Comparison of ENCODE assay signal across 20 cellular contexts in genomic region chr1:174723815-174724214, GRCh38.
DNase-seq lines count a peak whose midpoint lies in the region; ATAC-seq, FAIRE-seq and TF ChIP-seq lines count a peak whose summit lies in the region.
"Had no signal": no experiment of that assay in that cellular context is flagged by ENCODE, and none has a peak within 500 bp of the region (broad histone marks: within the 10 kb centered on the region; RNA-seq: fewer than 3 reads in every experiment).

No MANE protein-coding gene starts in this region.

- no peak overlapping the region for H4K91ac ChIP-seq in IMR-90 (ENCODE audit: insufficient read depth, low read depth, low read length)

- in situ Hi-C loops in IMR-90 (cut with MboI; ENCODE audit: low sequenced_read_pairs) = no loop called here

- H3K18ac ChIP-seq in IMR-90 (ENCODE audit: low read depth, low read length) = no peak overlapping the region

- no peak overlapping the region for H3K4ac ChIP-seq in IMR-90 (ENCODE audit: low read depth, low read length)

- no peak overlapping the region for H4K8ac ChIP-seq in IMR-90 (ENCODE audit: low read depth in 2 of 2, low read length in 2 of 2)

- no peak overlapping the region for H2BK15ac ChIP-seq in IMR-90 (ENCODE audit: low read depth, low read length)

- H2AFZ ChIP-seq in IMR-90 (replicated peaks; ENCODE audit: low read length, poor library complexity) (no peak overlapping the region), SU-DHL-6 (ENCODE audit: low read depth, low read length, severe bottlenecking) (no peak overlapping the region)

- H3K27ac ChIP-seq in A549 (no peak overlapping the region), IMR-90 (ENCODE audit: insufficient read depth, low read length) (no peak overlapping the region), SU-DHL-6 (ENCODE audit: low read depth, low read length) (peak overlapping the region; percentile 38; the same call in 1 of the 2 replicates)
- H3K27ac ChIP-seq: BLaER1 treated with 17β-estradiol and CSF1 and Interleukin-3, amounts not matched to agents 10 nM and 100 nM; C4-2B had no signal

- TF ChIP-seq POLR2A in A549 (IDR thresholded peaks at IDR 0.05; ENCODE audit: low read length) (no peak), IMR-90 (IDR thresholded peaks at IDR 0.05; ENCODE audit: low read depth, low read length) (no peak)

- no peaks in the 10 kb centered on the region for H3K4me1 ChIP-seq in A549
- H3K4me1 ChIP-seq in IMR-90 (ENCODE audit: control insufficient read depth, insufficient read depth, low read length) = no peaks in the 10 kb centered on the region
- H3K4me1 ChIP-seq: BLaER1 treated with 17β-estradiol and CSF1 and Interleukin-3, amounts not matched to agents 10 nM and 100 nM; Caco-2 had no signal

- no TSS peak for BruUV-seq in IMR-90 (replicated peaks; lab: Mats Ljungman, UMichigan)

- H3F3A ChIP-seq in SU-DHL-6 (ENCODE audit: insufficient read depth) = peaks cover 16% of the 10 kb centered on the region

- H2BK5ac ChIP-seq in IMR-90 (ENCODE audit: low read depth, low read length, poor library complexity, severe bottlenecking) = no peak overlapping the region

- no peak overlapping the region for H3K56ac ChIP-seq in IMR-90 (ENCODE audit: extremely low read depth, insufficient read depth, low read length)

- dilution Hi-C loops in IMR-90 (cut with HindIII; ENCODE audit: low sequenced_read_pairs, unreplicated experiment) = loop anchor here (25.0 kb wide), 1 partner anchor 462 kb away; no protein-coding TSS in a partner anchor

- no peaks in the 10 kb centered on the region for H3K9me1 ChIP-seq in IMR-90 (ENCODE audit: insufficient read depth, low read length)

- DNase-seq in A549 (ENCODE audit: low read depth in 1 of 2, low spot score in 1 of 2) (no peak), IMR-90 (no peak), cerebellar cortex (ENCODE audit: low spot score) (no peak), hippocampal formation (lab: John Stamatoyannopoulos, UW) (no peak), NCI-H2171 treated with DMSO at 0.1 percent for 48 hours (lab: John Stamatoyannopoulos, UW) (no peak)
- DNase-seq: 8988T; AML-193; Caco-2; Calu3; CD4-positive, alpha-beta T cell; CD8-positive, alpha-beta T cell; DMS79 treated with DMSO at 0.1 percent for 48 hours; GF-D8 had no signal

- H2BK120ac ChIP-seq in IMR-90 (ENCODE audit: low read depth, low read length) = no peak overlapping the region

- H4K5ac ChIP-seq in IMR-90 (ENCODE audit: low read depth, low read length) = no peak overlapping the region

- intact Hi-C loops in IMR-90 (cut with micrococcal nuclease) = no loop called here

- no peak for ATAC-seq in A549
- no peak for ATAC-seq in IMR-90 (ENCODE audit: low read depth)
- ATAC-seq: CD8-positive, alpha-beta T cell had no signal

- no peaks in the 10 kb centered on the region for H3K79me2 ChIP-seq in SU-DHL-6 (ENCODE audit: insufficient read depth, low read length)

- H2AK5ac ChIP-seq in IMR-90 (ENCODE audit: low read depth, low read length) = no peak overlapping the region

- H3K36me3 ChIP-seq in IMR-90 (ENCODE audit: control insufficient read depth, insufficient read depth, low read length) (no peaks in the 10 kb centered on the region), SU-DHL-6 (ENCODE audit: low read length) (peaks cover 7% of the 10 kb centered on the region; the same call in 1 of the 2 replicates)
- H3K36me3 ChIP-seq: BLaER1 treated with 17β-estradiol and CSF1 and Interleukin-3, amounts not matched to agents 10 nM and 100 nM had no signal

- no peaks in the 10 kb centered on the region for H3K27me3 ChIP-seq in IMR-90 (ENCODE audit: control insufficient read depth, insufficient read depth, low read length)
- no peaks in the 10 kb centered on the region for H3K27me3 ChIP-seq in SU-DHL-6 (ENCODE audit: low read length)
- H3K27me3 ChIP-seq: BLaER1 treated with 17β-estradiol and CSF1 and Interleukin-3, amounts not matched to agents 10 nM and 100 nM had no signal

- CTCF ChIA-PET in A549 (lab: Yijun Ruan, JAX) = interaction anchor here (2.4 kb wide), 1 partner anchor 462 kb away, joined by 10 read pairs; no protein-coding TSS in a partner anchor
- CTCF ChIA-PET in IMR-90 (lab: Yijun Ruan, JAX) = interaction anchor here (0.6 kb wide), 1 partner anchor 31 kb away, joined by 3 read pairs; no protein-coding TSS in a partner anchor

- H3K4me2 ChIP-seq in A549 (no peak overlapping the region), IMR-90 (ENCODE audit: low read depth, low read length) (no peak overlapping the region), SU-DHL-6 (ENCODE audit: low read depth, low read length, poor library complexity, severe bottlenecking) (no peak overlapping the region)
- H3K4me2 ChIP-seq: BLaER1 treated with 17β-estradiol and CSF1 and Interleukin-3, amounts not matched to agents 10 nM and 100 nM had no signal

- FAIRE-seq in A549 (lab: Jason Lieb, UNC) = no peak
- FAIRE-seq: A204.1, G401.6, GM12891, GM19239 had no signal

- H3K9me2 ChIP-seq in SU-DHL-6 (replicated peaks; ENCODE audit: insufficient read depth, low read length) = no peaks in the 10 kb centered on the region

- H3K79me1 ChIP-seq in IMR-90 (ENCODE audit: low read depth in 1 of 2, low read length in 2 of 2) = no peaks in the 10 kb centered on the region

- POLR2A ChIA-PET in A549 (lab: Yijun Ruan, JAX) (no interaction called here), IMR-90 (lab: Charles Lee; ENCODE audit: unreplicated experiment) (no interaction called here)

- no peak overlapping the region for H2BK20ac ChIP-seq in IMR-90 (ENCODE audit: low read depth, low read length)

- TF ChIP-seq CTCF in A549 (IDR thresholded peaks at IDR 0.05) (no peak), IMR-90 (conservative IDR thresholded peaks at IDR 0.05; ENCODE audit: low read depth, low read length) (no peak), SU-DHL-6 (IDR thresholded peaks at IDR 0.05; ENCODE audit: insufficient read depth, low read length, poor library complexity, severe bottlenecking) (no peak)

- H2AK9ac ChIP-seq in IMR-90 (replicated peaks; ENCODE audit: low read depth, low read length, poor library complexity) = no peak overlapping the region

- no peaks in the 10 kb centered on the region for H4K20me1 ChIP-seq in IMR-90 (ENCODE audit: insufficient read depth, low read length)
- H4K20me1 ChIP-seq in SU-DHL-6 (ENCODE audit: low read depth, low read length) = no peaks in the 10 kb centered on the region
- H4K20me1 ChIP-seq: BLaER1 treated with 17β-estradiol and CSF1 and Interleukin-3, amounts not matched to agents 10 nM and 100 nM had no signal

- no peak overlapping the region for H3K14ac ChIP-seq in IMR-90 (replicated peaks; ENCODE audit: low read depth, low read length)

- H3K23ac ChIP-seq in IMR-90 (ENCODE audit: low read depth, low read length) = no peak overlapping the region

- H3K9me3 ChIP-seq in A549 = peaks cover 4% of the 10 kb centered on the region; the same call in 1 of the 3 replicates
- H3K9me3 ChIP-seq in IMR-90 (ENCODE audit: control insufficient read depth, insufficient read depth, low read length) = no peaks in the 10 kb centered on the region
- no peaks in the 10 kb centered on the region for H3K9me3 ChIP-seq in SU-DHL-6 (ENCODE audit: insufficient read depth, low read length)
- H3K9me3 ChIP-seq: Caco-2 had no signal

- H3K4me3 ChIP-seq in A549 = no peak overlapping the region
- no peak overlapping the region for H3K4me3 ChIP-seq in IMR-90 (ENCODE audit: insufficient read depth, low read depth, low read length)
- no peak overlapping the region for H3K4me3 ChIP-seq in SU-DHL-6 (ENCODE audit: insufficient read depth, low read length, poor library complexity, severe bottlenecking)
- H3K4me3 ChIP-seq: BLaER1 treated with 17β-estradiol and CSF1 and Interleukin-3, amounts not matched to agents 10 nM and 100 nM had no signal

- TF ChIP-seq RAD21 in A549 (conservative IDR thresholded peaks at IDR 0.05 in 1 of 2, IDR thresholded peaks at IDR 0.05 in 1 of 2) = no peak
- TF ChIP-seq RAD21 in IMR-90 (IDR thresholded peaks at IDR 0.05; ENCODE audit: low read length) = no peak

- TF ChIP-seq EP300 in A549 (IDR thresholded peaks at IDR 0.05) = no peak

- H3K9ac ChIP-seq in IMR-90 (ENCODE audit: low read depth, low read length) = no peak overlapping the region
- H3K9ac ChIP-seq in SU-DHL-6 (ENCODE audit: low read length) = no peak overlapping the region
- H3K9ac ChIP-seq: BLaER1 treated with 17β-estradiol and CSF1 and Interleukin-3, amounts not matched to agents 10 nM and 100 nM had no signal

TF ChIP-seq in A549, 52 proteins besides CTCF, POLR2A, EP300 and RAD21:
- peak; percentile 81 for TF ChIP-seq MAFK (IDR thresholded peaks at IDR 0.05; ENCODE audit: partially characterized antibody)
- no peak for TF ChIP-seq ZC3H11A (IDR thresholded peaks at IDR 0.05)
TF ChIP-seq in A549: peak in this region for 1.

TF ChIP-seq in IMR-90, 13 proteins besides CTCF, POLR2A, EP300 and RAD21:
- no peak for TF ChIP-seq ELK1 (IDR thresholded peaks at IDR 0.05; ENCODE audit: borderline replicate concordance, low read depth, low read length)
- TF ChIP-seq MAFK (IDR thresholded peaks at IDR 0.05; ENCODE audit: low read depth, low read length) = peak; percentile 80
TF ChIP-seq in IMR-90: peak in this region for 1.
